In genomic region chr20:46434597-46434996, GRCh38 we compare ENCODE assay signal across 25 cellular contexts.
"Had no signal": no experiment of that assay in that cellular context is flagged by ENCODE, and none has a peak within 500 bp of the region (broad histone marks: within the 10 kb centered on the region; RNA-seq: fewer than 3 reads in every experiment).

No MANE protein-coding gene starts in this region.

- H3K4me1 ChIP-seq: colonic mucosa had no signal

- H3K36me3 ChIP-seq: brain microvascular endothelial cell, colonic mucosa had no signal

- H3K27ac ChIP-seq: brain microvascular endothelial cell, colonic mucosa, VCaP had no signal

- H3K9me3 ChIP-seq: colonic mucosa had no signal

- DNase-seq: activated CD4-positive, alpha-beta memory T cell treated with anti-CD3 and anti-CD28 coated beads, Interleukin-2, amount 10 ng/mL, durations not matched to agents 7 days and 5 days; activated CD4-positive, alpha-beta T cell treated with anti-CD3 and anti-CD28 coated beads for 36 hours; activated CD4-positive, alpha-beta T cell treated with anti-CD3 and anti-CD28 coated beads, Interleukin-2, amount 50 U/mL, for 1 hour; activated CD4-positive, CD25-positive, alpha-beta regulatory T cell; activated gamma-delta T cell; activated naive CD4-positive, alpha-beta T cell treated with anti-CD3 and anti-CD28 coated beads for 36 hours; activated T-cell treated with anti-CD3 and anti-CD28 coated beads for 4 hours; activated T-cell treated with anti-CD3 and anti-CD28 coated beads, Interleukin-2, amount 50 U/mL, for 48 hours; brain microvascular endothelial cell; colonic mucosa; Karpas-422; MM.1S; NCI-H1105; NCI-H1436; NCI-H187 treated with DMSO at 0.1 percent for 48 hours; NCI-H2081 treated with DMSO at 0.1 percent for 48 hours; NCI-H226; NCI-H526; NCI-H82; SHP77 treated with DMSO at 0.1 percent for 48 hours; T-cell; T-helper 2 cell; T1000 had no signal

- H3K27me3 ChIP-seq: brain microvascular endothelial cell, colonic mucosa had no signal

- H3K4me3 ChIP-seq: colonic mucosa had no signal

- ATAC-seq: activated CD4-positive, alpha-beta T cell treated with anti-CD3 and anti-CD28 coated beads for 36 hours; activated T-helper 17 cell treated with anti-CD3 and anti-CD28 coated beads, Interleukin-2, amount 50 U/mL, for 72 hours; T-cell had no signal
